In the genomic region with DNA sequence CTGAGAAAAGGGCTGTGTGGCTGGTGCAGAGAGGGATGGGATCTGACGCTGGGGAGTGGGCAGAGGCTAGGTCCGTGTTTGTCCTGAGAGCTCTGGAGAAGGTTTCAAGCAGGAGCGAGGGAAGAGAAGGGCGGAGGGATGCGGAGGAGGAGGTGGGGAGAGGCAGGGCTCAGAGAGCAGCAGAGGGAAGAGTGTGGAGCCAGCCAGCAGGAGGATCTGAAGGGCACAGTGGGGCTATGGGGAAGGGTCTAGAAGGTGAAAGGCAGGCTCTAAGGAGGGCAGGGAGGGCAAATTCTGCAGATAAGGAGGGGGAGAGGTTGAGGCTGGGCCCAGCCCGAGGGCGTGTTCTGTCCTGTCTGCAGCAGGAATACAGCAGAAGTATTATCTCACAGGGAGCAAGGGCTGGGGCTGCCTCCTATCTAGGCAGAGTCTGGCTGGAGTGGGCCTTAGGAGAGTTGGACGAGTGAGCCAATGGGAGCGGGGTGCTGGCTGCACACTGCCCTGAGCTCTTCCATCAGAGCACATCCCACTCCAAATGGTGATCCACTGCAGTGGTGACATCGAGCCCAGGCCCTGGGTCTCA, we compare ENCODE assay signal across 32 cellular contexts. TPM values are rescaled to one million over a fixed set of nuclear protein-coding genes. Genes with fewer than 3 reads are reported as not detected.
DNase-seq lines count a peak whose midpoint lies in the region; ATAC-seq and TF ChIP-seq lines count a peak whose summit lies in the region.
"Had no signal": no experiment of that assay in that cellular context is flagged by ENCODE, and none has a peak within 500 bp of the region (broad histone marks: within the 10 kb centered on the region; RNA-seq: fewer than 3 reads in every experiment).

No MANE protein-coding gene starts in this region.

- H3K9me3 Mint-ChIP-seq in CD14-positive monocyte (no peaks in the 10 kb centered on the region), endodermal cell (no peaks in the 10 kb centered on the region), nephron progenitor cell (no peaks in the 10 kb centered on the region)

- H3K36me3 Mint-ChIP-seq in CD14-positive monocyte = peaks cover 23 to 58% of the 10 kb centered on the region in 2 donors
- peaks cover 15% of the 10 kb centered on the region for H3K36me3 Mint-ChIP-seq in endodermal cell (ENCODE audit: low read depth)
- peaks cover 16% of the 10 kb centered on the region for H3K36me3 Mint-ChIP-seq in nephron progenitor cell (ENCODE audit: low read depth)

- H3K27me3 Mint-ChIP-seq in CD14-positive monocyte (ENCODE audit: low read depth in 3 of 3) (peaks cover 0 to 2% (median 2%) of the 10 kb centered on the region in 3 donors), endodermal cell (ENCODE audit: insufficient read depth) (no peaks in the 10 kb centered on the region), nephron progenitor cell (ENCODE audit: low read depth, poor library complexity) (no peaks in the 10 kb centered on the region)
- H3K27me3 Mint-ChIP-seq: B cell had no signal

- intact Hi-C loops in CD14-positive monocyte (cut with micrococcal nuclease) = no loop called here

- H3K4me1 ChIP-seq in endodermal cell (ENCODE audit: control insufficient read depth, insufficient read depth, low read length) = no peaks in the 10 kb centered on the region

- no peaks in the 10 kb centered on the region for H3K27me3 ChIP-seq in endodermal cell (ENCODE audit: control insufficient read depth, insufficient read depth, low read length, poor library complexity, severe bottlenecking)
- H3K27me3 ChIP-seq: heart right ventricle, transverse colon had no signal

- H3K4me3 ChIP-seq in endodermal cell (ENCODE audit: low read length) = no peak overlapping the region
- H3K4me3 ChIP-seq: heart right ventricle, PC-9, smooth muscle cell, transverse colon had no signal

- no peak overlapping the region for H3K27ac ChIP-seq in endodermal cell (ENCODE audit: low read depth, low read length)
- H3K27ac ChIP-seq: PC-9, transverse colon had no signal

- DNase-seq in CD14-positive monocyte (ENCODE audit: low spot score) = no peak
- peak in 63 of 76 experiments; percentile 28 to 83 (median 63) for DNase-seq in HUDEP-2 (lab: John Stamatoyannopoulos, UW; ENCODE audit: unreplicated experiment in 76 of 76)
- DNase-seq in endodermal cell = no peak
- no peak for DNase-seq in nephron progenitor cell
- no peak for DNase-seq in NCI-H1048 (lab: John Stamatoyannopoulos, UW)
- no peak for DNase-seq in NCI-H187 treated with DMSO at 0.1 percent for 48 hours (lab: John Stamatoyannopoulos, UW)
- DNase-seq in SW480 (ENCODE audit: low spot score) = no peak
- DNase-seq: activated naive CD4-positive, alpha-beta T cell treated with Interleukin-2 at 50 U/mL for 16 hours; amniotic stem cell; effector memory CD4-positive, alpha-beta T cell; foreskin fibroblast; HCEC 1CT; heart right ventricle; left cardiac atrium; NCI-H1092 treated with DMSO at 0.1 percent for 48 hours; NCI-H1930; NCI-H526 treated with DMSO at 0.1 percent for 48 hours; PC-9; retina; SHP77; stimulated activated CD4-positive, alpha-beta T cell treated with anti-CD3 and anti-CD28 coated beads, Interleukin-1b, Interleukin-23, amount 100 ng/mL, for 48 hours; stimulated activated CD8-positive, alpha-beta memory T cell treated with anti-CD3 and anti-CD28 coated beads, Interleukin-4, amount 100 ng/mL, for 48 hours; T-helper 9 cell; transverse colon had no signal

- TF ChIP-seq CTCF in CD14-positive monocyte (IDR thresholded peaks at IDR 0.05) (no peak), endodermal cell (conservative IDR thresholded peaks at IDR 0.05) (no peak), nephron progenitor cell (IDR thresholded peaks at IDR 0.05) (no peak)

- H3K27ac Mint-ChIP-seq in CD14-positive monocyte (peak overlapping the region in 6 of 7 donors; percentile 33 to 88 (median 74)), endodermal cell (peak overlapping the region; percentile 83), nephron progenitor cell (peak overlapping the region; percentile 89)
- H3K27ac Mint-ChIP-seq: B cell had no signal

- H3K4me1 Mint-ChIP-seq in CD14-positive monocyte = peaks cover 47% of the 10 kb centered on the region
- peaks cover 6% of the 10 kb centered on the region for H3K4me1 Mint-ChIP-seq in endodermal cell
- H3K4me1 Mint-ChIP-seq in nephron progenitor cell = peaks cover 35% of the 10 kb centered on the region

- no peak overlapping the region for H3K9ac ChIP-seq in endodermal cell (ENCODE audit: extremely low read depth, low read length, poor library complexity, severe bottlenecking)

- H3K4me3 Mint-ChIP-seq in CD14-positive monocyte (no peak overlapping the region), endodermal cell (no peak overlapping the region), nephron progenitor cell (no peak overlapping the region)
- H3K4me3 Mint-ChIP-seq: B cell had no signal

- WGBS in endodermal cell (ENCODE audit: insufficient coverage in 1 of 2, insufficient read length in 1 of 2), 2 experiments = 80 to 91% methylated on average over 6 to 10 of the region's 10 CpGs

- no peaks in the 10 kb centered on the region for H3K9me3 ChIP-seq in endodermal cell (ENCODE audit: control insufficient read depth, low read length)
- H3K9me3 ChIP-seq: heart right ventricle, transverse colon had no signal

- peaks cover 6% of the 10 kb centered on the region for H3K36me3 ChIP-seq in endodermal cell (ENCODE audit: control insufficient read depth, insufficient read depth, low read length)
- H3K36me3 ChIP-seq: transverse colon had no signal

- ATAC-seq in GM18498 (IDR thresholded peaks at IDR 0.05; ENCODE audit: unreplicated experiment) = no peak
- ATAC-seq: esophagus mucosa, HepG2, left cardiac atrium had no signal

RNA-seq across cellular contexts. Expression of a gene that starts 6.1 kb away (rescaled TPM):
- 10 to 100 TPM; 12.1 to 15.1 TPM for polyA plus RNA-seq in CD14-positive monocyte
- 100 to 1,000 TPM; 100 to 110 TPM for total RNA-seq in endodermal cell
- polyA plus RNA-seq in endodermal cell (2013, experiment 1 of 2) = 80.4 TPM
- 71.7 TPM for polyA plus RNA-seq in endodermal cell (2013, experiment 2 of 2)

RNA-seq across cellular contexts. Expression of a gene that starts 9.8 kb away (rescaled TPM):
- under 1 TPM; 0.37 to 0.51 TPM for polyA plus RNA-seq in CD14-positive monocyte
- total RNA-seq in endodermal cell = under 1 TPM in 1 of 2 donors, not detected in 1; 0.31 TPM
- polyA plus RNA-seq in endodermal cell (2013, experiment 1 of 2) = not detected
- polyA plus RNA-seq in endodermal cell (2013, experiment 2 of 2) = not detected
- total RNA-seq: A673, HepG2, myocyte, osteoblast, PC-9, smooth muscle cell had no signal
- polyA plus RNA-seq: smooth muscle cell had no signal

RNA-seq across cellular contexts. Expression of a gene that starts 40.2 kb away (rescaled TPM):
- polyA plus RNA-seq in CD14-positive monocyte = 1 to 10 TPM; 5.3 TPM
- 10 to 100 TPM; 26.1 to 41.2 TPM for total RNA-seq in endodermal cell
- 33.6 TPM for polyA plus RNA-seq in endodermal cell (2013, experiment 1 of 2)
- polyA plus RNA-seq in endodermal cell (2013, experiment 2 of 2) = 32.8 TPM
- total RNA-seq: HepG2 had no signal

RNA-seq across cellular contexts. Expression of a gene that starts 45.1 kb away (rescaled TPM):
- 10 to 100 TPM; 13.9 to 18.5 TPM for polyA plus RNA-seq in CD14-positive monocyte
- total RNA-seq in endodermal cell = 10 to 100 TPM; 89.1 to 90.0 TPM
- polyA plus RNA-seq in endodermal cell (2013, experiment 1 of 2) = 83.7 TPM
- 73.4 TPM for polyA plus RNA-seq in endodermal cell (2013, experiment 2 of 2)

Comparison
In these comparisons a context has a peak if more than half of its experiments do, and no peak if none do; other contexts are left out.
1. DNase-seq: peak in HUDEP-2 (63 of 76); none in CD14-positive monocyte (single experiment), endodermal cell (single experiment), nephron progenitor cell (single experiment), NCI-H1048 (single experiment), NCI-H187 treated with DMSO at 0.1 percent for 48 hours (single experiment) and SW480 (single experiment).
2. Peak in every context shown above with its lines, with median percentiles within 50 percentile points of each other: H3K27ac Mint-ChIP-seq.